26 cellular contexts compared by ENCODE assay signal in the genomic region with DNA sequence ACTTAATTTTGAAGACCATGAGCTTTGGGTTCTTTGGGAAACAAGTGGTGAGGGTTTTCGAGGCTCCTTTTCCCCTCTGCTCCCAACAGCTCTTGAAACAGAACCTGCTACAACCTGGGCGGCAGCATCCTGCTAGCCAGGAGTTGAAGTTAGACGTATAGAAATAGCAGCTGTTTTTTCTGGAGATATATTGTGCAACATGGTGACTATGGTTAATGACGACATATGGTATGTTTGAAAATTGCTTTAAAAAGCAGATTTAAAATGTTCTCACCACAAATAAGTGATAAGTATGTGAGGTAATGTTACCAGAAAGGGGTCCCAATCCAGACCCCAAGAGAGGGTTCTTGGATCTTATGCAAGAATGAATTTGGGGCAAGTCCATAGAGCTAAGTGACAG.
"Had no signal": no experiment of that assay in that cellular context is flagged by ENCODE, and none has a peak within 500 bp of the region (broad histone marks: within the 10 kb centered on the region; RNA-seq: fewer than 3 reads in every experiment).

No MANE protein-coding gene starts in this region.

- H3K27me3 Mint-ChIP-seq: activated naive CD4-positive, alpha-beta T cell treated with anti-CD3 and anti-CD28 coated beads, Interleukin-2, amount 50 U/mL, for 24 hours; activated naive CD8-positive, alpha-beta T cell treated with anti-CD3 and anti-CD28 coated beads, Interleukin-2, amount 50 U/mL, for 24 hours; dendritic cell treated with granulocyte-macrophage colony-stimulating factor and Interleukin-4, amounts not matched to agents 40 ng/mL and 50 ng/mL, for 4 days; naive B cell; progenitor cell of endocrine pancreas; stimulated activated memory B cell treated with anti-CD40 and anti-IgM and Interleukin-4, amounts not matched to agents 10 μg/mL and 1 μg/mL and 100 μg/mL, for 72 hours; stimulated activated naive CD8-positive, alpha-beta T cell treated with anti-CD3 and anti-CD28 coated beads, Interleukin-15, amount 100 ng/mL, for 72 hours had no signal

- H3K4me3 ChIP-seq: esophagus muscularis mucosa, heart right ventricle, ovary, sigmoid colon, upper lobe of right lung had no signal

- H3K27ac Mint-ChIP-seq: activated CD4-positive, alpha-beta T cell treated with anti-CD3 and anti-CD28 coated beads for 36 hours; activated CD8-positive, alpha-beta memory T cell treated with anti-CD3 and anti-CD28 coated beads, Interleukin-2, amount 10 ng/mL, durations not matched to agents 7 days and 5 days; activated CD8-positive, alpha-beta T cell treated with anti-CD3 and anti-CD28 coated beads, Interleukin-2, amount 10 ng/mL, durations not matched to agents 7 days and 5 days; activated naive CD4-positive, alpha-beta T cell treated with anti-CD3 and anti-CD28 coated beads, Interleukin-2, amount 50 U/mL, for 24 hours; activated naive CD8-positive, alpha-beta T cell treated with anti-CD3 and anti-CD28 coated beads, Interleukin-2, amount 50 U/mL, for 24 hours; activated T-helper 2 cell treated with anti-CD3 and anti-CD28 coated beads, Interferon-gamma antibody, Interleukin-2, Interleukin-4, amounts not matched to agents 10 μg/mL and 5 μg/mL and 100 μg/mL, durations not matched to agents 14 hours and 24 hours and 36 hours; dendritic cell treated with granulocyte-macrophage colony-stimulating factor and Interleukin-4, amounts not matched to agents 40 ng/mL and 50 ng/mL, for 4 days; endodermal cell; mesothelial cell of epicardium; naive B cell; progenitor cell of endocrine pancreas; stimulated activated memory B cell treated with anti-CD40 and anti-IgM and Interleukin-4, amounts not matched to agents 10 μg/mL and 1 μg/mL and 100 μg/mL, for 72 hours; stimulated activated naive CD8-positive, alpha-beta T cell treated with anti-CD3 and anti-CD28 coated beads, Interleukin-15, amount 100 ng/mL, for 72 hours had no signal

- H3K36me3 Mint-ChIP-seq: activated CD8-positive, alpha-beta memory T cell treated with anti-CD3 and anti-CD28 coated beads, Interleukin-2, amount 10 ng/mL, durations not matched to agents 7 days and 5 days; activated naive CD4-positive, alpha-beta T cell treated with anti-CD3 and anti-CD28 coated beads, Interleukin-2, amount 50 U/mL, for 24 hours; mesothelial cell of epicardium; stimulated activated memory B cell treated with anti-CD40 and anti-IgM and Interleukin-4, amounts not matched to agents 10 μg/mL and 1 μg/mL and 100 μg/mL, for 72 hours had no signal

- H3K27ac ChIP-seq: esophagus muscularis mucosa, heart right ventricle, ovary, sigmoid colon, upper lobe of right lung had no signal

- H3K27me3 ChIP-seq: esophagus muscularis mucosa, heart right ventricle, ovary, sigmoid colon, upper lobe of right lung had no signal

- H3K4me1 Mint-ChIP-seq: activated CD8-positive, alpha-beta memory T cell treated with anti-CD3 and anti-CD28 coated beads, Interleukin-2, amount 10 ng/mL, durations not matched to agents 7 days and 5 days; activated naive CD4-positive, alpha-beta T cell treated with anti-CD3 and anti-CD28 coated beads, Interleukin-2, amount 50 U/mL, for 24 hours; activated naive CD8-positive, alpha-beta T cell treated with anti-CD3 and anti-CD28 coated beads, Interleukin-2, amount 50 U/mL, for 24 hours; endodermal cell; stimulated activated memory B cell treated with anti-CD40 and anti-IgM and Interleukin-4, amounts not matched to agents 10 μg/mL and 1 μg/mL and 100 μg/mL, for 72 hours; stimulated activated naive CD8-positive, alpha-beta T cell treated with anti-CD3 and anti-CD28 coated beads, Interleukin-15, amount 100 ng/mL, for 72 hours had no signal

- H3K4me3 Mint-ChIP-seq: activated CD4-positive, alpha-beta T cell treated with anti-CD3 and anti-CD28 coated beads for 36 hours; activated CD8-positive, alpha-beta memory T cell treated with anti-CD3 and anti-CD28 coated beads, Interleukin-2, amount 10 ng/mL, durations not matched to agents 7 days and 5 days; activated CD8-positive, alpha-beta T cell treated with anti-CD3 and anti-CD28 coated beads, Interleukin-2, amount 10 ng/mL, durations not matched to agents 7 days and 5 days; activated naive CD4-positive, alpha-beta T cell treated with anti-CD3 and anti-CD28 coated beads, Interleukin-2, amount 50 U/mL, for 24 hours; activated naive CD8-positive, alpha-beta T cell treated with anti-CD3 and anti-CD28 coated beads, Interleukin-2, amount 50 U/mL, for 24 hours; dendritic cell treated with granulocyte-macrophage colony-stimulating factor and Interleukin-4, amounts not matched to agents 40 ng/mL and 50 ng/mL, for 4 days; endodermal cell; mesothelial cell of epicardium; naive B cell; stimulated activated memory B cell treated with anti-CD40 and anti-IgM and Interleukin-4, amounts not matched to agents 10 μg/mL and 1 μg/mL and 100 μg/mL, for 72 hours; stimulated activated naive CD8-positive, alpha-beta T cell treated with anti-CD3 and anti-CD28 coated beads, Interleukin-15, amount 100 ng/mL, for 72 hours had no signal

- DNase-seq: activated CD4-positive, alpha-beta T cell treated with anti-CD3 and anti-CD28 coated beads for 36 hours; activated CD4-positive, CD25-positive, alpha-beta regulatory T cell; activated CD8-positive, alpha-beta memory T cell treated with anti-CD3 and anti-CD28 coated beads, Interleukin-2, amount 10 ng/mL, durations not matched to agents 7 days and 5 days; activated CD8-positive, alpha-beta T cell treated with anti-CD3 and anti-CD28 coated beads, Interleukin-2, amount 10 ng/mL, durations not matched to agents 7 days and 5 days; activated naive CD8-positive, alpha-beta T cell treated with anti-CD3 and anti-CD28 coated beads, Interleukin-2, amount 50 U/mL, for 24 hours; activated T-cell treated with anti-CD3 and anti-CD28 coated beads, Interleukin-2, amount 50 U/mL, for 48 hours; amygdala; central memory CD4-positive, alpha-beta T cell; endodermal cell; foreskin melanocyte; heart right ventricle; naive B cell; ovary; sigmoid colon; small intestine; stimulated activated CD4-positive, alpha-beta T cell treated with anti-CD3 and anti-CD28 coated beads, Interleukin-4, amount 100 ng/mL, for 24 hours; stimulated activated naive CD8-positive, alpha-beta T cell treated with anti-CD3 and anti-CD28 coated beads, Interleukin-15, amount 100 ng/mL, for 72 hours; substantia nigra; upper lobe of right lung had no signal

- H3K4me1 ChIP-seq: sigmoid colon, upper lobe of right lung had no signal

- H3K9me3 ChIP-seq: esophagus muscularis mucosa, ovary, sigmoid colon, upper lobe of right lung had no signal

- ATAC-seq: activated CD4-positive, alpha-beta T cell treated with anti-CD3 and anti-CD28 coated beads for 36 hours; activated CD8-positive, alpha-beta memory T cell treated with anti-CD3 and anti-CD28 coated beads, Interleukin-2, amount 10 ng/mL, durations not matched to agents 7 days and 5 days; activated CD8-positive, alpha-beta T cell treated with anti-CD3 and anti-CD28 coated beads, Interleukin-2, amount 10 ng/mL, durations not matched to agents 7 days and 5 days; activated naive CD8-positive, alpha-beta T cell treated with anti-CD3 and anti-CD28 coated beads, Interleukin-2, amount 50 U/mL, for 24 hours; heart right ventricle; stimulated activated memory B cell treated with anti-CD40 and anti-IgM and Interleukin-4, amounts not matched to agents 10 μg/mL and 1 μg/mL and 100 μg/mL, for 72 hours; stimulated activated naive CD8-positive, alpha-beta T cell treated with anti-CD3 and anti-CD28 coated beads, Interleukin-15, amount 100 ng/mL, for 72 hours; upper lobe of right lung had no signal

- H3K9me3 Mint-ChIP-seq: activated naive CD4-positive, alpha-beta T cell treated with anti-CD3 and anti-CD28 coated beads, Interleukin-2, amount 50 U/mL, for 24 hours; activated naive CD8-positive, alpha-beta T cell treated with anti-CD3 and anti-CD28 coated beads, Interleukin-2, amount 50 U/mL, for 24 hours; dendritic cell treated with granulocyte-macrophage colony-stimulating factor and Interleukin-4, amounts not matched to agents 40 ng/mL and 50 ng/mL, for 4 days; endodermal cell; stimulated activated memory B cell treated with anti-CD40 and anti-IgM and Interleukin-4, amounts not matched to agents 10 μg/mL and 1 μg/mL and 100 μg/mL, for 72 hours had no signal

- H3K36me3 ChIP-seq: esophagus muscularis mucosa, heart right ventricle, ovary, sigmoid colon, upper lobe of right lung had no signal
